ENCODE assay signal across 11 cellular contexts in the genomic region with DNA sequence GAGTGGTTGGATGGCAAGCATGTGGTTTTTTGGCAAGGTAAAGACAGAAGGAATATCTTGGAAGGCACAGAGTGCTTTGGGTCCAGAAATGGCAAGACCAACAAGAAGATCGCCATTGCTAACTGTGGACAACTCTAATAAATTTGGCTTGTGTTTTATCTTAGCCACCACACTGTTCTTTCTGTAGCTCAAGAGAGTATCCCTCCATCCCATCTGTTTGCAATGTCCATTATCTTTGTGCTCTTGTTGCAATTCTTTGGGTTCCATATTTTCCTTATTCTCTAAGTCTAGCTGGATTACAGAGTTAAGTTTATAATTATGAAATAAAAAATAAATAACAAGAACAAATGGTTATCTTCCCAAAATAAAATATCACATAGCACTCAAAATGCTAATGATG.
"Had no signal": no experiment of that assay in that cellular context is flagged by ENCODE, and none has a peak within 500 bp of the region (broad histone marks: within the 10 kb centered on the region; RNA-seq: fewer than 3 reads in every experiment).

No MANE protein-coding gene starts in this region.

- DNase-seq: GM23248, GOT3, H7, H9, HCEC 1CT, HFFc6 had no signal

- ATAC-seq: GM23338, HCT116 had no signal

- H2AFZ ChIP-seq: GM23248, GM23338 had no signal

- FAIRE-seq: H1, H54 had no signal

- H3K36me3 ChIP-seq: HAP-1 had no signal

- H3K27ac ChIP-seq: GM23248 had no signal

- H3K9ac ChIP-seq: GM23248 had no signal

- H3K4me3 ChIP-seq: GM23248, GM23338, HAP-1 had no signal

- H3K9me3 ChIP-seq: HAP-1 had no signal

- H3K4me2 ChIP-seq: GM23338 had no signal
